ENCODE assay signal across 22 cellular contexts in the genomic region with DNA sequence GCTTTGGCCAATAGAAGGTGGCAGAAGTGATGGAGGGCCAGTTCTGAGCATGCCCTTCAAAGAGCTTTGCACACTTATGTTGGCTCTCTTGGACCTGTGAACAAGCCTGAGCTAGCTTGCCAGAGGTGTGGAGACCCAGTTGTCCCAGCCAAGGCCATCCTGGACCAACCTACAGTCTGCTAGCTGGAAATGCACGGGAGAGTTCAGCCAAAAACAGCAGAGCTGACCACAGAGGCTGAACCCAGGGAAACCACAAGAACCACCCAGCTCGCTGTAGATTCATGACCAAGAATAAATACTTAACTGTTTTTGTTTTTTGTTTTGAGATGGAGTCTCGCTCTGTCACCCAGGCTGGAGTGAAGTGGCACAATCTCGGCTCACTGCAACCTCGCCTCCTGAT.
DNase-seq lines count a peak whose midpoint lies in the region; ATAC-seq and TF ChIP-seq lines count a peak whose summit lies in the region.
"Had no signal": no experiment of that assay in that cellular context is flagged by ENCODE, and none has a peak within 500 bp of the region (broad histone marks: within the 10 kb centered on the region; RNA-seq: fewer than 3 reads in every experiment).

No MANE protein-coding gene starts in this region.

- no peaks in the 10 kb centered on the region for H3K9me3 Mint-ChIP-seq in activated T-cell treated with anti-CD3 and anti-CD28 coated beads, Interleukin-2, amount 50 U/mL, for 72 hours
- H3K9me3 Mint-ChIP-seq: activated naive CD8-positive, alpha-beta T cell treated with anti-CD3 and anti-CD28 coated beads, Interleukin-2, amount 50 U/mL, for 24 hours; mesothelial cell of epicardium; nephron progenitor cell had no signal

- H3K27ac Mint-ChIP-seq in activated T-cell treated with anti-CD3 and anti-CD28 coated beads, Interleukin-2, amount 50 U/mL, for 72 hours = no peak overlapping the region
- H3K27ac Mint-ChIP-seq: activated naive CD8-positive, alpha-beta T cell treated with anti-CD3 and anti-CD28 coated beads, Interleukin-2, amount 50 U/mL, for 24 hours had no signal

- H3K27ac ChIP-seq in GM23248 (no peak overlapping the region), RWPE2 (ENCODE audit: poor library complexity, severe bottlenecking) (no peak overlapping the region), fibroblast of lung (ENCODE audit: insufficient read depth, low read length) (no peak overlapping the region), smooth muscle cell (ENCODE audit: low read depth) (peak overlapping the region; percentile 98)
- H3K27ac ChIP-seq: heart right ventricle, skin epidermis had no signal

- WGBS in GM23248 (ENCODE audit: low coverage in 1 of 2, low lambda C conversion rate in 2 of 2, missing lambda C conversion rate in 2 of 2), 2 experiments = 62 to 63% methylated on average over 5 of the region's 5 CpGs
- 51% methylated on average over 5 of the region's 5 CpGs for WGBS in smooth muscle cell (ENCODE audit: low lambda C conversion rate)

- H3K4me3 ChIP-seq in GM23248 (no peak overlapping the region), RWPE2 (ENCODE audit: severe bottlenecking) (no peak overlapping the region), fibroblast of lung (replicated peaks in 1 of 4; ENCODE audit: control extremely low read depth in 1 of 4, insufficient read depth in 1 of 4, low read depth in 3 of 4, low read length in 4 of 4) (no peak overlapping the region), smooth muscle cell (no peak overlapping the region)
- H3K4me3 ChIP-seq: heart right ventricle, skin epidermis had no signal

- H3K4me1 ChIP-seq in GM23248 (ENCODE audit: insufficient read depth) (no peaks in the 10 kb centered on the region), RWPE2 (ENCODE audit: insufficient read depth, poor library complexity, severe bottlenecking) (no peaks in the 10 kb centered on the region), fibroblast of lung (ENCODE audit: control insufficient read depth, extremely low read depth, insufficient read depth, low read length) (no peaks in the 10 kb centered on the region), smooth muscle cell (ENCODE audit: low read depth) (peaks cover 24% of the 10 kb centered on the region)
- H3K4me1 ChIP-seq: heart right ventricle had no signal

- no peaks in the 10 kb centered on the region for H3K4me1 Mint-ChIP-seq in activated T-cell treated with anti-CD3 and anti-CD28 coated beads, Interleukin-2, amount 50 U/mL, for 72 hours (ENCODE audit: low read depth)
- H3K4me1 Mint-ChIP-seq: activated naive CD8-positive, alpha-beta T cell treated with anti-CD3 and anti-CD28 coated beads, Interleukin-2, amount 50 U/mL, for 24 hours had no signal

- H3K36me3 ChIP-seq in GM23248 (ENCODE audit: low read depth) (no peaks in the 10 kb centered on the region), RWPE2 (ENCODE audit: low read depth) (no peaks in the 10 kb centered on the region), fibroblast of lung (ENCODE audit: control insufficient read depth, insufficient read depth, low read length) (no peaks in the 10 kb centered on the region), smooth muscle cell (ENCODE audit: low read depth) (no peaks in the 10 kb centered on the region)
- H3K36me3 ChIP-seq: heart right ventricle had no signal

- no peak overlapping the region for H3K9ac ChIP-seq in GM23248
- no peak overlapping the region for H3K9ac ChIP-seq in fibroblast of lung (ENCODE audit: insufficient read depth, low read length)
- peak overlapping the region; percentile 88 for H3K9ac ChIP-seq in smooth muscle cell (ENCODE audit: low read depth)

- no peak overlapping the region for H2AFZ ChIP-seq in GM23248
- H2AFZ ChIP-seq in fibroblast of lung (ENCODE audit: low read length) = no peak overlapping the region
- no peak overlapping the region for H2AFZ ChIP-seq in smooth muscle cell (ENCODE audit: low read depth)

- DNase-seq in GM23248 (peak; percentile 15), RWPE2 (ENCODE audit: low spot score) (no peak), fibroblast of lung (ENCODE audit: low read depth in 2 of 2) (peak; percentile 10 to 44), smooth muscle cell (lab: John Stamatoyannopoulos, UW; ENCODE audit: unreplicated experiment) (no peak), cerebellar cortex (ENCODE audit: low spot score) (no peak)
- no peak for DNase-seq in activated T-cell treated with anti-CD3 and anti-CD28 coated beads, Interleukin-2, amount 50 U/mL, for 72 hours
- DNase-seq: activated CD4-positive, alpha-beta T cell treated with anti-CD3 and anti-CD28 coated beads, Interleukin-2, amount 50 U/mL, for 48 hours; activated CD8-positive, alpha-beta memory T cell treated with anti-CD3 and anti-CD28 coated beads, Interleukin-2, amount 50 U/mL, for 48 hours; activated effector memory CD4-positive, alpha-beta T cell treated with Interleukin-2 at 50 U/mL for 16 hours; activated naive CD8-positive, alpha-beta T cell treated with anti-CD3 and anti-CD28 coated beads, Interleukin-2, amount 50 U/mL, for 24 hours; dermis blood vessel endothelial cell; heart right ventricle; NCI-H146; NCI-H524; nephron progenitor cell; RPMI8226; stimulated activated naive CD4-positive, alpha-beta T cell had no signal

- H3K4me2 ChIP-seq in GM23248 (ENCODE audit: unreplicated experiment) (no peak overlapping the region), fibroblast of lung (ENCODE audit: extremely low read depth, insufficient read depth, low read length) (no peak overlapping the region), smooth muscle cell (peak overlapping the region; percentile 82)

- no peaks in the 10 kb centered on the region for H3K9me3 ChIP-seq in GM23248 (ENCODE audit: low read depth)
- no peaks in the 10 kb centered on the region for H3K9me3 ChIP-seq in RWPE2 (ENCODE audit: severe bottlenecking)
- H3K9me3 ChIP-seq in fibroblast of lung (ENCODE audit: control insufficient read depth, insufficient read depth, low read depth, low read length) = no peaks in the 10 kb centered on the region
- no peaks in the 10 kb centered on the region for H3K9me3 ChIP-seq in smooth muscle cell (replicated peaks; ENCODE audit: low read depth)
- H3K9me3 ChIP-seq: heart right ventricle had no signal

- in situ Hi-C loops in GM23248 (cut with MboI) = no loop called here

- peaks cover 71% of the 10 kb centered on the region for H3K27me3 ChIP-seq in GM23248 (replicated peaks; ENCODE audit: insufficient read depth)
- H3K27me3 ChIP-seq in RWPE2 (ENCODE audit: insufficient read depth, poor library complexity, severe bottlenecking) = peaks cover 5% of the 10 kb centered on the region
- peaks cover 8% of the 10 kb centered on the region for H3K27me3 ChIP-seq in fibroblast of lung (ENCODE audit: control insufficient read depth, insufficient read depth, low read length)
- no peaks in the 10 kb centered on the region for H3K27me3 ChIP-seq in smooth muscle cell (ENCODE audit: low read depth)

- H3K4me3 Mint-ChIP-seq in activated T-cell treated with anti-CD3 and anti-CD28 coated beads, Interleukin-2, amount 50 U/mL, for 72 hours = no peak overlapping the region
- H3K4me3 Mint-ChIP-seq: activated naive CD8-positive, alpha-beta T cell treated with anti-CD3 and anti-CD28 coated beads, Interleukin-2, amount 50 U/mL, for 24 hours; mesothelial cell of epicardium; nephron progenitor cell had no signal

- no peaks in the 10 kb centered on the region for H3F3A ChIP-seq in GM23248 (ENCODE audit: insufficient read depth)
- peaks cover 3% of the 10 kb centered on the region for H3F3A ChIP-seq in smooth muscle cell (ENCODE audit: low read depth)

- peaks cover 34% of the 10 kb centered on the region for H3K27me3 Mint-ChIP-seq in activated T-cell treated with anti-CD3 and anti-CD28 coated beads, Interleukin-2, amount 50 U/mL, for 72 hours (ENCODE audit: low read depth)

- no peaks in the 10 kb centered on the region for H3K36me3 Mint-ChIP-seq in activated T-cell treated with anti-CD3 and anti-CD28 coated beads, Interleukin-2, amount 50 U/mL, for 72 hours (ENCODE audit: insufficient read depth in 2 of 2)
- H3K36me3 Mint-ChIP-seq: mesothelial cell of epicardium had no signal

- H3K79me2 ChIP-seq in GM23248 (ENCODE audit: insufficient read depth) (no peaks in the 10 kb centered on the region), fibroblast of lung (ENCODE audit: control insufficient read depth, insufficient read depth, low read length) (no peaks in the 10 kb centered on the region), smooth muscle cell (ENCODE audit: low read depth) (no peaks in the 10 kb centered on the region)

- no peaks in the 10 kb centered on the region for H3K9me2 ChIP-seq in GM23248 (ENCODE audit: insufficient read depth)

- TF ChIP-seq CTCF in RWPE2 (IDR thresholded peaks at IDR 0.05; ENCODE audit: poor library complexity, severe bottlenecking) (no peak), fibroblast of lung (conservative IDR thresholded peaks at IDR 0.05 in 1 of 2, IDR thresholded peaks at IDR 0.05 in 1 of 2; ENCODE audit: low read depth in 1 of 2, low read length in 2 of 2) (no peak), smooth muscle cell (IDR thresholded peaks at IDR 0.05; ENCODE audit: borderline replicate concordance, insufficient read depth, poor library complexity, severe bottlenecking) (no peak)

- ATAC-seq in RWPE2 (ENCODE audit: low read depth) = 0 out of 3 replicates have a peak, but pooled peaks have one; percentile 15
- no peak for ATAC-seq in GM19467 (IDR thresholded peaks at IDR 0.05; ENCODE audit: unreplicated experiment)
- ATAC-seq in activated T-cell treated with anti-CD3 and anti-CD28 coated beads, Interleukin-2, amount 50 U/mL, for 72 hours (replicated peaks in 1 of 2) = no peak
- ATAC-seq: activated naive CD8-positive, alpha-beta T cell treated with anti-CD3 and anti-CD28 coated beads, Interleukin-2, amount 50 U/mL, for 24 hours; heart right ventricle; left lobe of liver; SK-N-SH treated with all-trans-retinoic acid at 6 μM for 48 hours had no signal

- H4K20me1 ChIP-seq in GM23248 (ENCODE audit: insufficient read depth) (no peaks in the 10 kb centered on the region), fibroblast of lung (ENCODE audit: control insufficient read depth, extremely low read depth, insufficient read depth, low read length) (no peaks in the 10 kb centered on the region), smooth muscle cell (ENCODE audit: low read depth) (no peaks in the 10 kb centered on the region)

Comparison
In these comparisons a context has a peak if more than half of its experiments do, and no peak if none do; other contexts are left out.
1. DNase-seq: peak in GM23248 (single experiment) and fibroblast of lung (2 of 2); none in RWPE2 (single experiment), smooth muscle cell (single experiment), activated T-cell treated with anti-CD3 and anti-CD28 coated beads, Interleukin-2, amount 50 U/mL, for 72 hours (0 of 2) and cerebellar cortex (single experiment).